Comparison of ENCODE assay signal across 1 cellular context in the genomic region with DNA sequence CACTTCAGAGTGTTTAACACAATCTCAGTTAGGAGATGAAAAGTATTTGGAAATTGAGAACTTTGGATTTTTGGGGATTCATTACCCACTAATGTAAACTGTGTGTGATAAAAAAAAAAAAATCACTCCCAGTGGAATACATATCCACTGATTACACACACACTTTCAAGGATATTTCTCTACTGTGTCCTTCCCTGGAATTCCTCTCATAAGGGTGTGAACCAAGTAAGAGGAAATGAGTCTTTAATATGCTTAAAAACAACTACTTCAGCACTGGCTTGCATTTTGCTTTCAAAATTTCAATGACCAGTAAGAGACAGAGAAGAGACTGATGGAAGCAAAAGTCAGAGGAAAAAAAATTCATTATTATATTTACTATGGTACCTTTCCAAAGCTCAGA.
TF ChIP-seq lines count a peak whose summit lies in the region.

No MANE protein-coding gene starts in this region.

TF ChIP-seq in endothelial cell of umbilical vein, 7 proteins besides CTCF, POLR2A, EP300 and RAD21:
- TF ChIP-seq FOS (IDR thresholded peaks at IDR 0.05; ENCODE audit: borderline replicate concordance, insufficient read depth, low read length), result peak; percentile 23
- TF ChIP-seq POLR2AphosphoS5 (IDR thresholded peaks at IDR 0.05; ENCODE audit: insufficient read depth, low read depth, low read length), result no peak
- TF ChIP-seq EZH2 (IDR thresholded peaks at IDR 0.05; ENCODE audit: borderline replicate concordance, low read depth, low read length, severe bottlenecking), result no peak
